17 cellular contexts compared by ENCODE assay signal in genomic region chr17:4127555-4127954, GRCh38.
"Had no signal": no experiment of that assay in that cellular context is flagged by ENCODE, and none has a peak within 500 bp of the region (broad histone marks: within the 10 kb centered on the region; RNA-seq: fewer than 3 reads in every experiment).

No MANE protein-coding gene starts in this region.

- H3K27ac Mint-ChIP-seq: activated naive CD8-positive, alpha-beta T cell; nephron progenitor cell had no signal

- H3K9me3 ChIP-seq: gastrocnemius medialis, left lung, tibial nerve had no signal

- H3K27me3 Mint-ChIP-seq: activated CD8-positive, alpha-beta T cell treated with anti-CD3 and anti-CD28 coated beads for 36 hours; activated naive CD8-positive, alpha-beta T cell; stimulated activated naive CD8-positive, alpha-beta T cell treated with anti-CD3 and anti-CD28 coated beads, Interleukin-15, Interleukin-2, amounts not matched to agents 100 ng/mL and 50 ng/mL, for 24 hours had no signal

- H3K4me3 Mint-ChIP-seq: activated CD8-positive, alpha-beta T cell treated with anti-CD3 and anti-CD28 coated beads for 36 hours; activated naive CD8-positive, alpha-beta T cell; activated T-cell treated with anti-CD3 and anti-CD28 coated beads, Interleukin-2, amount 50 U/mL, for 4 hours; nephron progenitor cell; stimulated activated naive CD8-positive, alpha-beta T cell treated with anti-CD3 and anti-CD28 coated beads, Interleukin-15, Interleukin-2, amounts not matched to agents 100 ng/mL and 50 ng/mL, for 24 hours had no signal

- DNase-seq: activated CD8-positive, alpha-beta T cell treated with anti-CD3 and anti-CD28 coated beads for 36 hours; activated gamma-delta T cell; activated T-cell treated with anti-CD3 and anti-CD28 coated beads, Interleukin-2, amount 50 U/mL, for 4 hours; amniotic stem cell; gastrocnemius medialis; head of caudate nucleus; kidney; left lung; nephron progenitor cell; nucleus accumbens; posterior cingulate gyrus; stimulated activated CD4-positive, alpha-beta T cell treated with anti-CD3 and anti-CD28 coated beads, Interleukin-1b, Interleukin-23, amount 100 ng/mL, for 48 hours; stimulated activated CD8-positive, alpha-beta memory T cell treated with anti-CD3 and anti-CD28 coated beads, Interleukin-4, amount 100 ng/mL, for 48 hours; SW 1271 had no signal

- ATAC-seq: activated CD8-positive, alpha-beta T cell treated with anti-CD3 and anti-CD28 coated beads for 36 hours; activated T-cell treated with anti-CD3 and anti-CD28 coated beads, Interleukin-2, amount 50 U/mL, for 4 hours; gastrocnemius medialis; left lung had no signal

- H3K4me3 ChIP-seq: gastrocnemius medialis, left lung, tibial nerve had no signal
